In genomic region chr17:76755285-76755684, GRCh38 we compare ENCODE assay signal across 1 cellular context.
TF ChIP-seq lines count a peak whose summit lies in the region.

No MANE protein-coding gene starts in this region.

TF ChIP-seq in SK-N-SH, 30 proteins besides CTCF, POLR2A, EP300 and RAD21 (continued from another document):
- TF ChIP-seq, protein P1, sequence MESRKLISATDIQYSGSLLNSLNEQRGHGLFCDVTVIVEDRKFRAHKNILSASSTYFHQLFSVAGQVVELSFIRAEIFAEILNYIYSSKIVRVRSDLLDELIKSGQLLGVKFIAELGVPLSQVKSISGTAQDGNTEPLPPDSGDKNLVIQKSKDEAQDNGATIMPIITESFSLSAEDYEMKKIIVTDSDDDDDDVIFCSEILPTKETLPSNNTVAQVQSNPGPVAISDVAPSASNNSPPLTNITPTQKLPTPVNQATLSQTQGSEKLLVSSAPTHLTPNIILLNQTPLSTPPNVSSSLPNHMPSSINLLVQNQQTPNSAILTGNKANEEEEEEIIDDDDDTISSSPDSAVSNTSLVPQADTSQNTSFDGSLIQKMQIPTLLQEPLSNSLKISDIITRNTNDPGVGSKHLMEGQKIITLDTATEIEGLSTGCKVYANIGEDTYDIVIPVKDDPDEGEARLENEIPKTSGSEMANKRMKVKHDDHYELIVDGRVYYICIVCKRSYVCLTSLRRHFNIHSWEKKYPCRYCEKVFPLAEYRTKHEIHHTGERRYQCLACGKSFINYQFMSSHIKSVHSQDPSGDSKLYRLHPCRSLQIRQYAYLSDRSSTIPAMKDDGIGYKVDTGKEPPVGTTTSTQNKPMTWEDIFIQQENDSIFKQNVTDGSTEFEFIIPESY (IDR thresholded peaks at IDR 0.05; ENCODE audit: borderline replicate concordance, low read depth) = no peak
- TF ChIP-seq FOXM1 (IDR thresholded peaks at IDR 0.05; ENCODE audit: low read depth) = no peak
- no peak for TF ChIP-seq CHD2 (IDR thresholded peaks at IDR 0.05; ENCODE audit: low read length, partially characterized antibody)
- no peak for TF ChIP-seq GATA2 (CRISPR knock-in tag; IDR thresholded peaks at IDR 0.05)
- no peak for TF ChIP-seq ELF1 (IDR thresholded peaks at IDR 0.05)
